ENCODE assay signal across 1 cellular context in genomic region chr17:75154195-75155106, GRCh38.
A peak's percentile ranks its signal among the peaks of the same experiment; 100 is the strongest.
TF ChIP-seq lines count a peak whose summit lies in the region.

JPT1 (minus strand) TSS chr17:75154512; CDS start chr17:75154397, 115 bp downstream.

TF ChIP-seq in HepG2, 621 proteins besides CTCF, POLR2A, EP300 and RAD21 (continued from another document and continues in another):
- no peak; the same call in none of the 2 replicates for TF ChIP-seq ZNF782 (CRISPR knock-in tag; IDR thresholded peaks at IDR 0.05; ENCODE audit: borderline replicate concordance)
- no peak for TF ChIP-seq ZUFSP (CRISPR knock-in tag; IDR thresholded peaks at IDR 0.05; ENCODE audit: borderline replicate concordance)
- TF ChIP-seq ZNF333 (CRISPR knock-in tag; IDR thresholded peaks at IDR 0.05; ENCODE audit: borderline replicate concordance): peak; percentile 76
- no peak for TF ChIP-seq ZNF530 (CRISPR knock-in tag; IDR thresholded peaks at IDR 0.05; ENCODE audit: low read depth)
- TF ChIP-seq ZNF589 (CRISPR knock-in tag; conservative IDR thresholded peaks at IDR 0.05): no peak
- TF ChIP-seq MAZ (IDR thresholded peaks at IDR 0.05; ENCODE audit: borderline replicate concordance, low read depth, low read length): peak; percentile 65; the same call in 1 of the 2 replicates
- TF ChIP-seq MAZ (CRISPR knock-in tag; IDR thresholded peaks at IDR 0.05; ENCODE audit: low read depth): peak; percentile 89
- TF ChIP-seq SUZ12 (IDR thresholded peaks at IDR 0.05; ENCODE audit: low read depth, low read length): no peak
- TF ChIP-seq NFE2L2 (IDR thresholded peaks at IDR 0.05; ENCODE audit: low read length): no peak
- no peak for TF ChIP-seq RFX1 (IDR thresholded peaks at IDR 0.05)
- TF ChIP-seq ZNF138 (CRISPR knock-in tag; IDR thresholded peaks at IDR 0.05; ENCODE audit: low read depth): no peak; the same call in 1 of the 2 replicates
- TF ChIP-seq KLF12 (CRISPR knock-in tag; IDR thresholded peaks at IDR 0.05; ENCODE audit: borderline replicate concordance): peak; percentile 52; the same call in 1 of the 2 replicates
- no peak; the same call in 1 of the 2 replicates for TF ChIP-seq ZNF33B (CRISPR knock-in tag; IDR thresholded peaks at IDR 0.05)
- peak; percentile 82; the same call in 1 of the 2 replicates for TF ChIP-seq ZNF761 (CRISPR knock-in tag; conservative IDR thresholded peaks at IDR 0.05)
- TF ChIP-seq ZSCAN21 (CRISPR knock-in tag; IDR thresholded peaks at IDR 0.05; ENCODE audit: borderline replicate concordance): peak; percentile 93
- peak; percentile 82; the same call in 1 of the 2 replicates for TF ChIP-seq TGIF2 (CRISPR knock-in tag; IDR thresholded peaks at IDR 0.05)
- peak; percentile 93; the same call in 1 of the 2 replicates for TF ChIP-seq ZNF83 (CRISPR knock-in tag; IDR thresholded peaks at IDR 0.05; ENCODE audit: borderline replicate concordance)
- TF ChIP-seq SSRP1 (CRISPR knock-in tag; IDR thresholded peaks at IDR 0.05): no peak
- TF ChIP-seq POGZ (CRISPR knock-in tag; IDR thresholded peaks at IDR 0.05): peak; percentile 96
- TF ChIP-seq ZNF549 (CRISPR knock-in tag; IDR thresholded peaks at IDR 0.05): no peak
- peak; percentile 91; the same call in 1 of the 2 replicates for TF ChIP-seq IRX3 (CRISPR knock-in tag; IDR thresholded peaks at IDR 0.05; ENCODE audit: borderline replicate concordance, low read depth)
- TF ChIP-seq EED (CRISPR knock-in tag; IDR thresholded peaks at IDR 0.05): no peak
- TF ChIP-seq ZNF235 (CRISPR knock-in tag; IDR thresholded peaks at IDR 0.05; ENCODE audit: borderline replicate concordance): peak; percentile 96; the same call in 1 of the 2 replicates
- peak; percentile 40 for TF ChIP-seq ZNF441 (CRISPR knock-in tag; IDR thresholded peaks at IDR 0.05; ENCODE audit: borderline replicate concordance)
- no peak for TF ChIP-seq MATR3 (CRISPR knock-in tag; IDR thresholded peaks at IDR 0.05)
- no peak; the same call in 1 of the 2 replicates for TF ChIP-seq AHDC1 (CRISPR knock-in tag; IDR thresholded peaks at IDR 0.05; ENCODE audit: borderline replicate concordance)
- 0 out of 2 replicates have a peak, but pooled peaks have one; percentile 55 for TF ChIP-seq CC2D1A (CRISPR knock-in tag; IDR thresholded peaks at IDR 0.05)
- no peak for TF ChIP-seq ZBTB46 (CRISPR knock-in tag; IDR thresholded peaks at IDR 0.05; ENCODE audit: borderline replicate concordance)
- peak; percentile 85 for TF ChIP-seq ZGPAT (CRISPR knock-in tag; IDR thresholded peaks at IDR 0.05)
- peak; percentile 40; the same call in 1 of the 2 replicates for TF ChIP-seq ZNF580 (CRISPR knock-in tag; IDR thresholded peaks at IDR 0.05; ENCODE audit: borderline replicate concordance, low read depth)
- peak; percentile 69 for TF ChIP-seq HES4 (CRISPR knock-in tag; IDR thresholded peaks at IDR 0.05; ENCODE audit: borderline replicate concordance)
- peak; percentile 94 for TF ChIP-seq REPIN1 (CRISPR knock-in tag; IDR thresholded peaks at IDR 0.05; ENCODE audit: borderline replicate concordance, low read depth)
- TF ChIP-seq FOXO4 (CRISPR knock-in tag; conservative IDR thresholded peaks at IDR 0.05): no peak
- peak; percentile 24 for TF ChIP-seq PHF5A (CRISPR knock-in tag; IDR thresholded peaks at IDR 0.05; ENCODE audit: low read depth, unreplicated experiment)
- TF ChIP-seq ZMYM3 (CRISPR knock-in tag; IDR thresholded peaks at IDR 0.05): no peak
- no peak for TF ChIP-seq ZNF775 (CRISPR knock-in tag; IDR thresholded peaks at IDR 0.05; ENCODE audit: borderline replicate concordance)
- TF ChIP-seq PBX3 (CRISPR knock-in tag; IDR thresholded peaks at IDR 0.05; ENCODE audit: borderline replicate concordance): peak; percentile 52; the same call in 1 of the 2 replicates
- no peak for TF ChIP-seq ZFP36 (IDR thresholded peaks at IDR 0.05; ENCODE audit: borderline replicate concordance, low read depth, low read length, partially characterized antibody)
- TF ChIP-seq ZNF687 (CRISPR knock-in tag; IDR thresholded peaks at IDR 0.05): peak; percentile 81
- TF ChIP-seq ZNF879 (CRISPR knock-in tag; IDR thresholded peaks at IDR 0.05): no peak
